In the genomic region with DNA sequence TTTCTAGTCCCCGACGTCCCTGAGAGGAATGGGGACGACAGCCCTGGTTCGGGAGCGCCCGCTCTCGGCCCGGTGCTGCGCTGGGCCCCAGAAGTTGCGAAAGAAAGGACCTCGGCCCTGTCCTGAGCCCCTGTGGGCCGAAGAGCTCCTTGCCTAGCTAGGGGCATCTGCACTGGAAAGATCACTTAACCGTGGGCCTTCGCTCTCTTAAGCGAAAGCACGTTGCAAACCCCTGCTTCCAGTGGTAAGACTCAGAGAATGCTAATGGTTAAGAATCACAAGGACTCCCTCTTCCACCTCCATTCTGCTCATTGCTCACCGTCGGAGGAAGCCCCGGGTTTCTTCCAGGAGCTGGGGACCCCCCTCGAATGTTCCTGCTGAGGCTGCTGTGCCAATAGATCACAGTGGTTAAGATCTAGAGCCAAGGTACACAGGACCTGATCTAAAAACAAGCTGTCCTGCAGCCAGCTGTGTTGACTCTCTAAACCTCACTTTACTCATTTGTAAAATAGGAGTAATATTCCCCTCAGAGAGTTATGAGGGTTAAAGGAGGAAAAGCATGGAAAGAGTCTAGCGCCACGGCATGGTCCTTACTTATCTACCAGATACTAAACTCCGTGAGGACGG, we compare ENCODE assay signal across 8 cellular contexts. TPM values are rescaled to one million over a fixed set of nuclear protein-coding genes. Genes with fewer than 3 reads are reported as not detected.
DNase-seq lines count a peak whose midpoint lies in the region; ATAC-seq, FAIRE-seq and TF ChIP-seq lines count a peak whose summit lies in the region.

No MANE protein-coding gene starts in this region.

- H3K4me1 ChIP-seq in HEK293 (ENCODE audit: control insufficient read depth, insufficient read depth, low read length) (no peaks in the 10 kb centered on the region), keratinocyte (ENCODE audit: control insufficient read depth, extremely low read depth, insufficient read depth, low read length) (peaks cover 23% of the 10 kb centered on the region), suprapubic skin (peaks cover 28% of the 10 kb centered on the region)

- no peaks in the 10 kb centered on the region for H3K27me3 Mint-ChIP-seq in CD4-positive, alpha-beta T cell
- H3K27me3 Mint-ChIP-seq in activated naive CD8-positive, alpha-beta T cell: no peaks in the 10 kb centered on the region

- no peaks in the 10 kb centered on the region for H3K27me3 ChIP-seq in CD4-positive, alpha-beta T cell (ENCODE audit: control insufficient read depth, insufficient read depth, low read length)
- H3K27me3 ChIP-seq in keratinocyte (ENCODE audit: control insufficient read depth, extremely low read depth, insufficient read depth, low read length) (no peaks in the 10 kb centered on the region), suprapubic skin (no peaks in the 10 kb centered on the region)

- H4K20me1 ChIP-seq in keratinocyte (ENCODE audit: control insufficient read depth, extremely low read depth, insufficient read depth, low read length): no peaks in the 10 kb centered on the region

- no peak overlapping the region for H3K27ac ChIP-seq in CD4-positive, alpha-beta T cell (ENCODE audit: low read depth, low read length)
- H3K27ac ChIP-seq in HEK293 (ENCODE audit: extremely low read depth, low read depth, low read length) (peak overlapping the region; percentile 65; the same call in 1 of the 2 replicates), keratinocyte (ENCODE audit: control insufficient read depth, insufficient read depth, low read length) (peak overlapping the region; percentile 83), suprapubic skin (peak overlapping the region; percentile 91)

- H3K36me3 Mint-ChIP-seq in CD4-positive, alpha-beta T cell (ENCODE audit: low read depth): peaks cover 51% of the 10 kb centered on the region
- H3K36me3 Mint-ChIP-seq in activated naive CD8-positive, alpha-beta T cell: peaks cover 7% of the 10 kb centered on the region

- no peak for TF ChIP-seq POLR2A in suprapubic skin (IDR thresholded peaks at IDR 0.05)

- 25% methylated on average over 10 of the region's 24 CpGs for WGBS in suprapubic skin

- intact Hi-C loops in CD4-positive, alpha-beta T cell (cut with DNase I, micrococcal nuclease): loop anchor here in 1 of 2 experiments (1.0 kb wide), 1 partner anchor 12 kb away; no protein-coding TSS in a partner anchor

- H3K9me3 ChIP-seq in CD4-positive, alpha-beta T cell (ENCODE audit: control insufficient read depth, low read length): no peaks in the 10 kb centered on the region
- H3K9me3 ChIP-seq in HEK293 (ENCODE audit: control insufficient read depth, insufficient read depth, low read depth, low read length) (no peaks in the 10 kb centered on the region), keratinocyte (ENCODE audit: control insufficient read depth, low read depth, low read length) (no peaks in the 10 kb centered on the region), suprapubic skin (no peaks in the 10 kb centered on the region)

- no peaks in the 10 kb centered on the region for H3K9me3 Mint-ChIP-seq in CD4-positive, alpha-beta T cell
- no peaks in the 10 kb centered on the region for H3K9me3 Mint-ChIP-seq in activated naive CD8-positive, alpha-beta T cell (ENCODE audit: low read depth)

- no peak for DNase-seq in CD4-positive, alpha-beta T cell
- no peak for DNase-seq in keratinocyte (ENCODE audit: low read depth, low spot score)
- DNase-seq in suprapubic skin (ENCODE audit: low spot score in 2 of 2): no peak
- no peak for DNase-seq in NCI-H1092 (lab: John Stamatoyannopoulos, UW)
- no peak for DNase-seq in G401 (ENCODE audit: low spot score)

- TF ChIP-seq CTCF in CD4-positive, alpha-beta T cell (IDR thresholded peaks at IDR 0.05): no peak
- TF ChIP-seq CTCF in HEK293 (tag by site-specific recombination; IDR thresholded peaks at IDR 0.05) (no peak), keratinocyte (optimal IDR thresholded peaks at IDR 0.05 in 1 of 3, IDR thresholded peaks at IDR 0.05 in 1 of 3, conservative IDR thresholded peaks at IDR 0.05 in 1 of 3; ENCODE audit: extremely low read depth in 1 of 3, insufficient read depth in 2 of 3, low read length in 3 of 3) (no peak), suprapubic skin (IDR thresholded peaks at IDR 0.05) (no peak)

- peaks cover 55% of the 10 kb centered on the region for H3K4me1 Mint-ChIP-seq in CD4-positive, alpha-beta T cell (ENCODE audit: low read depth)
- H3K4me1 Mint-ChIP-seq in activated naive CD8-positive, alpha-beta T cell (ENCODE audit: low read depth): peaks cover 42% of the 10 kb centered on the region

- peak overlapping the region; percentile 93 for H3K9ac ChIP-seq in keratinocyte (ENCODE audit: control insufficient read depth, extremely low read depth, insufficient read depth, low read length)

- peak overlapping the region; percentile 91 for H3K4me3 Mint-ChIP-seq in CD4-positive, alpha-beta T cell
- H3K4me3 Mint-ChIP-seq in activated naive CD8-positive, alpha-beta T cell: peak overlapping the region; percentile 90

- dilution Hi-C loops in keratinocyte (cut with MboI; ENCODE audit: extremely low pct_ligation_motif_present, low sequenced_read_pairs): no loop called here

- CTCF ChIA-PET in CD4-positive, alpha-beta T cell (lab: Charles Lee): no interaction called here
- CTCF ChIA-PET in HEK293 (lab: Yijun Ruan, JAX): interaction anchor here (0.7 to 1.3 kb wide), 2 partner anchors 31 to 104 kb away, joined by 3 read pairs; no protein-coding TSS in a partner anchor

- H3K9me1 ChIP-seq in keratinocyte (ENCODE audit: control insufficient read depth, extremely low read depth, insufficient read depth, low read length): peaks cover 2% of the 10 kb centered on the region

- peak overlapping the region; percentile 45 for H2AFZ ChIP-seq in keratinocyte (ENCODE audit: control insufficient read depth, low read length)

- in situ Hi-C loops in G401 (cut with HindIII; ENCODE audit: low sequenced_read_pairs): no loop called here

- peaks cover 38% of the 10 kb centered on the region for H3K79me2 ChIP-seq in keratinocyte (ENCODE audit: control insufficient read depth, insufficient read depth, low read length)

- peak; percentile 67 for FAIRE-seq in keratinocyte (lab: Jason Lieb, UNC)

- TF ChIP-seq EP300 in suprapubic skin (IDR thresholded peaks at IDR 0.05): no peak

- H3K36me3 ChIP-seq in HEK293 (ENCODE audit: control insufficient read depth in 2 of 2, insufficient read depth in 1 of 2, low read length in 2 of 2): peaks cover 8 to 30% of the 10 kb centered on the region in 2 experiments
- H3K36me3 ChIP-seq in keratinocyte (ENCODE audit: control insufficient read depth in 2 of 2, extremely low read depth in 1 of 2, insufficient read depth in 2 of 2, low read length in 2 of 2): peaks cover 5% of the 10 kb centered on the region in 2 experiments
- peaks cover 13% of the 10 kb centered on the region for H3K36me3 ChIP-seq in suprapubic skin

- H3K27ac Mint-ChIP-seq in CD4-positive, alpha-beta T cell: peak overlapping the region; percentile 87
- peak overlapping the region; percentile 61 for H3K27ac Mint-ChIP-seq in activated naive CD8-positive, alpha-beta T cell

- POLR2A ChIA-PET in CD4-positive, alpha-beta T cell (lab: Charles Lee): interaction anchor here (0.8 to 1.8 kb wide), 3 partner anchors 10 to 67 kb away, joined by 3 to 19 read pairs (median 3); no protein-coding TSS in a partner anchor
- POLR2A ChIA-PET in HEK293 (lab: Yijun Ruan, JAX): interaction anchor here (0.6 to 1.2 kb wide), 3 partner anchors 8 to 571 kb away, joined by 3 to 4 read pairs (median 3); no protein-coding TSS in a partner anchor

- peak overlapping the region; percentile 90 for H3K4me2 ChIP-seq in keratinocyte (ENCODE audit: control insufficient read depth, extremely low read depth, insufficient read depth, low read depth, low read length)

- no peak for ATAC-seq in CD4-positive, alpha-beta T cell (ENCODE audit: poor library complexity)
- ATAC-seq in HG03469 (IDR thresholded peaks at IDR 0.05; ENCODE audit: unreplicated experiment): no peak

- H3K4me3 ChIP-seq in HEK293 (ENCODE audit: low read depth, low read length): peak overlapping the region; percentile 80
- H3K4me3 ChIP-seq in keratinocyte (ENCODE audit: control insufficient read depth in 2 of 3, extremely low read depth in 1 of 3, insufficient read depth in 2 of 3, low read depth in 1 of 3, low read length in 3 of 3): peak overlapping the region; percentile 74 to 95 (median 95)
- peak overlapping the region; percentile 68 for H3K4me3 ChIP-seq in suprapubic skin

TF ChIP-seq in HEK293, 187 proteins besides CTCF, POLR2A, EP300 and RAD21 (continues in another document):
- TF ChIP-seq KLF16 (tag by site-specific recombination; IDR thresholded peaks at IDR 0.05) (no peak), SCRT1 (tag by site-specific recombination; IDR thresholded peaks at IDR 0.05; ENCODE audit: borderline replicate concordance) (no peak), ZBTB20 (tag by site-specific recombination; IDR thresholded peaks at IDR 0.05) (0 out of 2 replicates have a peak, but pooled peaks have one; percentile 7), ZNF350 (tag by site-specific recombination; IDR thresholded peaks at IDR 0.05) (no peak), ZNF785 (tag by site-specific recombination; IDR thresholded peaks at IDR 0.05) (no peak), ZNF112 (tag by site-specific recombination; IDR thresholded peaks at IDR 0.05) (no peak), ZNF660 (tag by site-specific recombination; IDR thresholded peaks at IDR 0.05) (0 out of 2 replicates have a peak, but pooled peaks have one; percentile 9)

RNA-seq across cellular contexts. Expression of gene VAMP3, which starts 0.7 kb away (rescaled TPM):
- total RNA-seq in CD4-positive, alpha-beta T cell: 10 to 100 TPM; 76.9 to 87.7 TPM
- 169 to 219 TPM (median 200 TPM) in 3 replicates for polyA plus RNA-seq in keratinocyte
- polyA plus RNA-seq in keratinocyte (2011; ENCODE audit: low read depth): 138 TPM
- polyA plus RNA-seq in keratinocyte (2011; cell fraction: cytosol; rRNA removed): 213 and 354 TPM in 2 replicates
- 100 and 107 TPM in 2 replicates for polyA plus RNA-seq in keratinocyte (2011; cell fraction: nucleus; rRNA removed)
- polyA plus RNA-seq in keratinocyte (2012; ENCODE audit: low replicate concordance): 103 and 124 TPM in 2 replicates
- 52.5 to 123 TPM (median 122 TPM) in 3 replicates for polyA minus RNA-seq in keratinocyte
- 114 TPM for polyA minus RNA-seq in keratinocyte (2011; cell fraction: cytosol; rRNA and poly(A)+ RNA removed)
- polyA minus RNA-seq in keratinocyte (2011; cell fraction: nucleus; rRNA and poly(A)+ RNA removed): 35.0 and 70.7 TPM in 2 replicates
- total RNA-seq in suprapubic skin: 10 to 100 TPM; 62.8 to 79.9 (median 76.4) TPM
- 95.6 and 126 TPM in 2 replicates for total RNA-seq in G401 (2014; rRNA removed; shearing (Covaris generic))

RNA-seq across cellular contexts. Expression of gene PER3, which starts 12.3 kb away (rescaled TPM):
- total RNA-seq in CD4-positive, alpha-beta T cell: 10 to 100 TPM; 10.1 to 11.4 TPM
- polyA plus RNA-seq in keratinocyte: 3.9 to 7.2 TPM (median 7.0 TPM) in 3 replicates
- polyA plus RNA-seq in keratinocyte (2011; ENCODE audit: low read depth): 2.5 TPM
- polyA plus RNA-seq in keratinocyte (2011; cell fraction: cytosol; rRNA removed): 3.5 and 3.6 TPM in 2 replicates
- 6.5 and 9.1 TPM in 2 replicates for polyA plus RNA-seq in keratinocyte (2011; cell fraction: nucleus; rRNA removed)
- 2.7 and 4.3 TPM in 2 replicates for polyA plus RNA-seq in keratinocyte (2012; ENCODE audit: low replicate concordance)
- 7.0 to 10.0 TPM (median 9.5 TPM) in 3 replicates for polyA minus RNA-seq in keratinocyte
- polyA minus RNA-seq in keratinocyte (2011; cell fraction: cytosol; rRNA and poly(A)+ RNA removed): 3.3 TPM
- polyA minus RNA-seq in keratinocyte (2011; cell fraction: nucleus; rRNA and poly(A)+ RNA removed): 5.7 and 11.4 TPM in 2 replicates
- 10 to 100 TPM in 3 of 4 donors, 1 to 10 TPM in 1; 9.2 to 46.0 (median 19.1) TPM for total RNA-seq in suprapubic skin
- 15.2 and 23.5 TPM in 2 replicates for total RNA-seq in G401 (2014; rRNA removed; shearing (Covaris generic))
